ENCODE assay signal across 10 cellular contexts in genomic region chr3:196620228-196620627, GRCh38. TPM values are rescaled to one million over a fixed set of nuclear protein-coding genes. Genes with fewer than 3 reads are reported as not detected.
A peak's percentile ranks its signal among the peaks of the same experiment; 100 is the strongest.
DNase-seq lines count a peak whose midpoint lies in the region; ATAC-seq, FAIRE-seq and TF ChIP-seq lines count a peak whose summit lies in the region.
"Had no signal": no experiment of that assay in that cellular context is flagged by ENCODE, and none has a peak within 500 bp of the region (broad histone marks: within the 10 kb centered on the region; RNA-seq: fewer than 3 reads in every experiment).

No MANE protein-coding gene starts in this region.

- DNase-seq in HT-29 (ENCODE audit: low spot score) (peak; percentile 31), choroid plexus epithelial cell (ENCODE audit: low read depth) (peak; percentile 51), neural progenitor cell (ENCODE audit: low spot score) (no peak), HuH-7.5 (ENCODE audit: low spot score) (no peak), BE2C (no peak), SK-N-SH (no peak), H54 (ENCODE audit: insufficient read length, low spot score) (no peak)
- DNase-seq: SHP77 treated with DMSO at 0.1 percent for 48 hours had no signal

- H3K9me3 ChIP-seq in neural progenitor cell (ENCODE audit: low read depth) (no peaks in the 10 kb centered on the region), BE2C (no peaks in the 10 kb centered on the region), SK-N-SH (no peaks in the 10 kb centered on the region)

- no peak for TF ChIP-seq EP300 in SK-N-SH (IDR thresholded peaks at IDR 0.05; ENCODE audit: borderline replicate concordance in 1 of 2, low read depth in 1 of 2, low read length in 1 of 2)

- peak; percentile 60 for ATAC-seq in GM18868 (IDR thresholded peaks at IDR 0.05; ENCODE audit: unreplicated experiment)

- TF ChIP-seq CTCF in choroid plexus epithelial cell (conservative IDR thresholded peaks at IDR 0.05; ENCODE audit: low read depth, low read length) = no peak
- TF ChIP-seq CTCF in neural progenitor cell (IDR thresholded peaks at IDR 0.05) = no peak
- no peak for TF ChIP-seq CTCF in BE2C (IDR thresholded peaks at IDR 0.05; ENCODE audit: low read depth, low read length)
- TF ChIP-seq CTCF in SK-N-SH (IDR thresholded peaks at IDR 0.05) = no peak

- no peaks in the 10 kb centered on the region for H3K27me3 Mint-ChIP-seq in neural progenitor cell (ENCODE audit: insufficient read depth, low read depth)

- peaks cover 33% of the 10 kb centered on the region for H3K4me1 Mint-ChIP-seq in neural progenitor cell

- no peaks in the 10 kb centered on the region for H3K9me3 Mint-ChIP-seq in neural progenitor cell

- H3K27ac ChIP-seq in neural progenitor cell (no peak overlapping the region), SK-N-SH (ENCODE audit: low read depth in 2 of 2, low read length in 1 of 2) (no peak overlapping the region)

- H3K4me2 ChIP-seq in neural progenitor cell (peak overlapping the region; percentile 6), SK-N-SH (no peak overlapping the region)

- H3K36me3 ChIP-seq in neural progenitor cell (no peaks in the 10 kb centered on the region), BE2C (no peaks in the 10 kb centered on the region), SK-N-SH (replicated peaks in 1 of 2; ENCODE audit: control insufficient read depth in 1 of 2, insufficient read depth in 2 of 2, low read length in 1 of 2) (no peaks in the 10 kb centered on the region)

- H3K9me2 ChIP-seq in SK-N-SH = no peaks in the 10 kb centered on the region

- peak overlapping the region; percentile 66 for H3K4me3 Mint-ChIP-seq in neural progenitor cell

- no peak for FAIRE-seq in H54 (lab: Jason Lieb, UNC)

- TF ChIP-seq RAD21 in SK-N-SH (IDR thresholded peaks at IDR 0.05; ENCODE audit: low read length) = no peak

- peaks cover 37% of the 10 kb centered on the region for H3K4me1 ChIP-seq in neural progenitor cell
- no peaks in the 10 kb centered on the region for H3K4me1 ChIP-seq in BE2C
- no peaks in the 10 kb centered on the region for H3K4me1 ChIP-seq in SK-N-SH (ENCODE audit: control insufficient read depth in 1 of 2, insufficient read depth in 2 of 2, low read depth in 1 of 2, low read length in 1 of 2)

- TF ChIP-seq POLR2A in H54 (IDR thresholded peaks at IDR 0.05; ENCODE audit: low read depth, low read length) = no peak

- CTCF ChIA-PET in SK-N-SH (lab: Yijun Ruan, JAX) = no interaction called here

- no peak overlapping the region for H3K9ac ChIP-seq in neural progenitor cell
- H3K9ac ChIP-seq in SK-N-SH = no peak overlapping the region

- H3F3A ChIP-seq in neural progenitor cell (ENCODE audit: low read depth) = peaks cover 28% of the 10 kb centered on the region
- H3F3A ChIP-seq in SK-N-SH (replicated peaks; ENCODE audit: insufficient read depth) = no peaks in the 10 kb centered on the region

- H3K79me2 ChIP-seq in neural progenitor cell (ENCODE audit: low read depth) = no peaks in the 10 kb centered on the region
- no peaks in the 10 kb centered on the region for H3K79me2 ChIP-seq in SK-N-SH (ENCODE audit: insufficient read depth)

- H2AFZ ChIP-seq in neural progenitor cell (replicated peaks) (no peak overlapping the region), SK-N-SH (ENCODE audit: low read depth) (no peak overlapping the region)

- H3K27ac Mint-ChIP-seq in neural progenitor cell = peak overlapping the region; percentile 94

- H3K27me3 ChIP-seq in neural progenitor cell (no peaks in the 10 kb centered on the region), BE2C (no peaks in the 10 kb centered on the region), SK-N-SH (ENCODE audit: insufficient read depth) (0 out of 2 replicates have a peak, but pooled peaks cover 5% of the 10 kb centered on the region)
- H3K27me3 ChIP-seq: dorsolateral prefrontal cortex had no signal

- H4K20me1 ChIP-seq in neural progenitor cell (ENCODE audit: low read depth) (no peaks in the 10 kb centered on the region), SK-N-SH (ENCODE audit: insufficient read depth) (no peaks in the 10 kb centered on the region)

- POLR2A ChIA-PET in SK-N-SH (lab: Yijun Ruan, JAX) = interaction anchor here (0.5 kb wide), 1 partner anchor 321 kb away, joined by 3 read pairs; no protein-coding TSS in a partner anchor

- H3K4me3 ChIP-seq in choroid plexus epithelial cell (ENCODE audit: low read depth, low read length) = no peak overlapping the region
- no peak overlapping the region for H3K4me3 ChIP-seq in neural progenitor cell
- H3K4me3 ChIP-seq in BE2C (ENCODE audit: low read depth, low read length) = no peak overlapping the region
- H3K4me3 ChIP-seq in SK-N-SH (ENCODE audit: low read depth in 2 of 2, low read length in 1 of 2) = no peak overlapping the region
- H3K4me3 ChIP-seq: dorsolateral prefrontal cortex had no signal

- 91% methylated on average over 11 of the region's 11 CpGs for WGBS in SK-N-SH (ENCODE audit: low lambda C conversion rate)

- no peaks in the 10 kb centered on the region for H3K36me3 Mint-ChIP-seq in neural progenitor cell

TF ChIP-seq in SK-N-SH, 30 proteins besides CTCF, POLR2A, EP300 and RAD21:
- TF ChIP-seq MAX (IDR thresholded peaks at IDR 0.05; ENCODE audit: low read depth) (no peak), RXRA (IDR thresholded peaks at IDR 0.05; ENCODE audit: borderline replicate concordance, low read depth) (no peak), IRF3 (IDR thresholded peaks at IDR 0.05; ENCODE audit: low read depth, low read length) (no peak), ELF1 (IDR thresholded peaks at IDR 0.05) (no peak), ZBTB33 (IDR thresholded peaks at IDR 0.05; ENCODE audit: borderline replicate concordance, low read depth) (no peak), TCF12 (IDR thresholded peaks at IDR 0.05) (no peak), FOXM1 (IDR thresholded peaks at IDR 0.05; ENCODE audit: low read depth) (no peak), PBX3 (IDR thresholded peaks at IDR 0.05) (no peak), RCOR1 (IDR thresholded peaks at IDR 0.05; ENCODE audit: low read length) (no peak)

RNA-seq across cellular contexts. Expression of gene NRROS, which starts 19.3 kb away (rescaled TPM):
- not detected in 2 replicates for total RNA-seq in HT-29 (2014; rRNA removed; shearing (Covaris generic))
- 0.58 and 1.7 TPM in 2 replicates for total RNA-seq in neural progenitor cell (ENCODE audit: low replicate concordance)
- 17.0 TPM for polyA plus RNA-seq in BE2C (2012; ENCODE audit: insufficient read depth, insufficient read length, low read depth)
- polyA plus RNA-seq in SK-N-SH (2012; rRNA removed) = 0.19 and 0.25 TPM in 2 replicates
- 0.06 and 0.22 TPM in 2 replicates for polyA plus RNA-seq in SK-N-SH (2012; cell fraction: cytosol; rRNA removed)
- 0.13 and 0.14 TPM in 2 replicates for polyA plus RNA-seq in SK-N-SH (2012; cell fraction: nucleus; rRNA removed)

RNA-seq across cellular contexts. Expression of gene FBXO45, which starts 51.8 kb away (rescaled TPM):
- total RNA-seq in HT-29 (2014; rRNA removed; shearing (Covaris generic)) = 10.6 and 12.7 TPM in 2 replicates
- total RNA-seq in neural progenitor cell (ENCODE audit: low replicate concordance) = 14.4 and 23.1 TPM in 2 replicates
- polyA plus RNA-seq in BE2C (2012; ENCODE audit: insufficient read depth, insufficient read length, low read depth) = 27.4 TPM
- 3.2 and 4.2 TPM in 2 replicates for polyA plus RNA-seq in SK-N-SH (2012; rRNA removed)
- polyA plus RNA-seq in SK-N-SH (2012; cell fraction: cytosol; rRNA removed) = 6.1 and 8.7 TPM in 2 replicates
- 1.1 and 1.8 TPM in 2 replicates for polyA plus RNA-seq in SK-N-SH (2012; cell fraction: nucleus; rRNA removed)

RNA-seq across cellular contexts. Expression of gene WDR53, which starts 51.9 kb away (rescaled TPM):
- total RNA-seq in HT-29 (2014; rRNA removed; shearing (Covaris generic)) = 4.2 and 5.3 TPM in 2 replicates
- 9.3 and 9.7 TPM in 2 replicates for total RNA-seq in neural progenitor cell (ENCODE audit: low replicate concordance)
- polyA plus RNA-seq in BE2C (2012; ENCODE audit: insufficient read depth, insufficient read length, low read depth) = 33.6 TPM
- polyA plus RNA-seq in SK-N-SH (2012; rRNA removed) = 7.0 and 9.3 TPM in 2 replicates
- 9.7 and 12.1 TPM in 2 replicates for polyA plus RNA-seq in SK-N-SH (2012; cell fraction: cytosol; rRNA removed)
- polyA plus RNA-seq in SK-N-SH (2012; cell fraction: nucleus; rRNA removed) = 6.3 and 7.2 TPM in 2 replicates

Comparison
In these comparisons a context has a peak if more than half of its experiments do, and no peak if none do; other contexts are left out.
1. DNase-seq: peak in HT-29 (single experiment) and choroid plexus epithelial cell (single experiment); none in neural progenitor cell (single experiment), HuH-7.5 (single experiment), BE2C (single experiment), SK-N-SH (single experiment) and H54 (single experiment).